ENCODE assay signal across 8 cellular contexts in genomic region chr2:232911712-232912277, GRCh38. TPM values are rescaled to one million over a fixed set of nuclear protein-coding genes. Genes with fewer than 3 reads are reported as not detected.
"Had no signal": no experiment of that assay in that cellular context is flagged by ENCODE, and none has a peak within 500 bp of the region (broad histone marks: within the 10 kb centered on the region; RNA-seq: fewer than 3 reads in every experiment).

No MANE protein-coding gene starts in this region.

- H3K27ac ChIP-seq: HL-60, KMS-11 had no signal

- FAIRE-seq: HTR-8/SVneo had no signal

- DNase-seq: IMR-90, Karpas-422, KBM-7, KG1 had no signal

- H3K4me2 ChIP-seq: KMS-11 had no signal

- H3K9ac ChIP-seq: KMS-11 had no signal

RNA-seq across cellular contexts. Expression of gene SNORC, which starts 41.7 kb away (rescaled TPM):
- polyA plus RNA-seq: IgD-negative memory B cell had no signal
